In genomic region chr6:34986845-34987246, GRCh38 we compare ENCODE assay signal across 8 cellular contexts.
DNase-seq lines count a peak whose midpoint lies in the region; ATAC-seq and TF ChIP-seq lines count a peak whose summit lies in the region.

No MANE protein-coding gene starts in this region.

- no peak overlapping the region for H3K4me3 Mint-ChIP-seq in T-helper 17 cell

- peaks cover 4% of the 10 kb centered on the region for H3K4me1 Mint-ChIP-seq in T-helper 17 cell

- TF ChIP-seq CTCF in GM06990 (IDR thresholded peaks at IDR 0.05; ENCODE audit: insufficient read depth, low read length, poor library complexity, severe bottlenecking) (peak; percentile 73), retinal pigment epithelial cell (conservative IDR thresholded peaks at IDR 0.05; ENCODE audit: low read depth, low read length) (peak; percentile 73)

- peaks cover 2% of the 10 kb centered on the region for H3K36me3 Mint-ChIP-seq in T-helper 17 cell (ENCODE audit: low read depth)

- no peaks in the 10 kb centered on the region for H3K27me3 ChIP-seq in GM06990 (replicated peaks; ENCODE audit: control insufficient read depth, insufficient read depth, low read length)

- no peaks in the 10 kb centered on the region for H3K27me3 Mint-ChIP-seq in T-helper 17 cell

- H3K27ac Mint-ChIP-seq in T-helper 17 cell: no peak overlapping the region

- no peaks in the 10 kb centered on the region; the same call in 1 of the 2 replicates for H3K36me3 ChIP-seq in GM06990 (ENCODE audit: control insufficient read depth, insufficient read depth, low read length)

- no peak for DNase-seq in GM06990 (ENCODE audit: extremely low read depth, insufficient read length)
- peak; percentile 69 for DNase-seq in NCI-H146 (lab: John Stamatoyannopoulos, UW)
- DNase-seq in T-helper 17 cell: peak; percentile 30 to 54 (median 45)
- peak in 42 of 58 donors; percentile 6 to 81 (median 43) for DNase-seq in anterior cingulate cortex (lab: John Stamatoyannopoulos, UW)
- DNase-seq in hepatic stellate cell (ENCODE audit: low spot score): peak; percentile 54
- DNase-seq in retinal pigment epithelial cell (ENCODE audit: low read depth): peak; percentile 54

- ATAC-seq in T-helper 17 cell (peak; percentile 57), HG03196 (IDR thresholded peaks at IDR 0.05; ENCODE audit: unreplicated experiment) (no peak), HG03521 (IDR thresholded peaks at IDR 0.05; ENCODE audit: unreplicated experiment) (no peak)

- H3K4me3 ChIP-seq in GM06990 (replicated peaks; ENCODE audit: low read depth, low read length) (no peak overlapping the region), retinal pigment epithelial cell (ENCODE audit: low read length) (no peak overlapping the region)

- no peaks in the 10 kb centered on the region for H3K9me3 ChIP-seq in T-helper 17 cell (ENCODE audit: control insufficient read depth, low read length, poor library complexity, severe bottlenecking)
